8 cellular contexts compared by ENCODE assay signal in the genomic region with DNA sequence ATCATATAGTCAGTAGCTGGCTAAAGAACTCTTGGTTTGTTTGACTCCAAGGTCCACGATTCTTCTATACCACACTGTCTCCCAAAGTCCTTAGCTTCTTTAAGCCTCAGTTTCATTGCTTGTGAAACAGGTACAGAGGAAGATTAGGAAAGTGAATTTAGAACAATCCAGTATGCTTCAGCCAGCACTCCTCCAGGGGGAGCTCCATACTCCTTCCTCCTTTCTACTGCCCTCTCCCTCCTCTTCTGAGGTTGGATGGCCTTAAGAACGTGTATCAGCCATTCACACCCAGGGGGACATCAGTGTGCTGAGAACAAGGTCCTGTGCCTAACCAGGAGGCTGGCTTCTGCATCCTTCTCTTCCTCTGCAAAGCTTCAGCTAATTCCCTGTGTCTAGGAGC. TPM values are rescaled to one million over a fixed set of nuclear protein-coding genes. Genes with fewer than 3 reads are reported as not detected.
DNase-seq lines count a peak whose midpoint lies in the region; ATAC-seq and TF ChIP-seq lines count a peak whose summit lies in the region.

No MANE protein-coding gene starts in this region.

- H3K4me2 ChIP-seq in OCI-LY7 (ENCODE audit: low read length), result no peak overlapping the region

- CTCF ChIA-PET in OCI-LY7 (lab: Charles Lee; ENCODE audit: unreplicated experiment), result interaction anchor here (0.6 kb wide), 1 partner anchor 94 kb away, joined by 3 read pairs; no protein-coding TSS in a partner anchor

- no peak overlapping the region for H2AFZ ChIP-seq in OCI-LY7 (ENCODE audit: low read length)

- POLR2A ChIA-PET in OCI-LY7 (lab: Charles Lee), result interaction anchor here (0.6 to 1.5 kb wide), 4 partner anchors 12 to 135 kb away, joined by 3 to 7 read pairs (median 3); no protein-coding TSS in a partner anchor

- H3K9me3 ChIP-seq in right atrium auricular region, result no peaks in the 10 kb centered on the region
- H3K9me3 ChIP-seq in OCI-LY7 (ENCODE audit: low read length), result no peaks in the 10 kb centered on the region
- no peaks in the 10 kb centered on the region for H3K9me3 ChIP-seq in transverse colon

- intact Hi-C loops in Right ventricle myocardium superior (cut with DNase I) (no loop called here), OCI-LY7 (cut with micrococcal nuclease; ENCODE audit: unreplicated experiment) (no loop called here), transverse colon (cut with DNase I; ENCODE audit: low total_unique reads) (no loop called here)

- WGBS in transverse colon (ENCODE audit: low coverage in 1 of 2), 2 donors, result 33 to 40% methylated on average over 1 to 2 of the region's 2 CpGs

- TF ChIP-seq CTCF in right atrium auricular region (IDR thresholded peaks at IDR 0.05) (peak in 1 of 2 donors; percentile 50), OCI-LY7 (conservative IDR thresholded peaks at IDR 0.05; ENCODE audit: low read length) (peak; percentile 64), transverse colon (IDR thresholded peaks at IDR 0.05) (peak in 2 of 5 experiments; percentile 14 to 30)

- H3K4me1 ChIP-seq in right atrium auricular region (peaks cover 0 to 33% of the 10 kb centered on the region in 2 donors), OCI-LY7 (ENCODE audit: insufficient read depth, low read length, poor library complexity, severe bottlenecking) (no peaks in the 10 kb centered on the region), transverse colon (peaks cover 8 to 30% (median 14%) of the 10 kb centered on the region in 4 donors)

- DNase-seq in Right ventricle myocardium superior (no peak), right atrium auricular region (ENCODE audit: low spot score) (no peak), OCI-LY7 (ENCODE audit: low spot score) (peak; percentile 19), fibroblast of gingiva (ENCODE audit: low read depth) (peak; percentile 34), transverse colon (no peak), mucosa of gallbladder (ENCODE audit: low spot score) (no peak)
- no peak for DNase-seq in effector CD8-positive, alpha-beta T cell (lab: John Stamatoyannopoulos, UW)

- no peaks in the 10 kb centered on the region for H3K9me2 ChIP-seq in OCI-LY7 (ENCODE audit: insufficient read depth, low read length)

- no peak overlapping the region for H3K4me3 ChIP-seq in right atrium auricular region
- H3K4me3 ChIP-seq in OCI-LY7 (ENCODE audit: low read depth, low read length, poor library complexity, severe bottlenecking), result no peak overlapping the region
- no peak overlapping the region for H3K4me3 ChIP-seq in transverse colon

- BruUV-seq in OCI-LY7 (replicated peaks; lab: Mats Ljungman, UMichigan), result no TSS peak

- no peaks in the 10 kb centered on the region for H3K79me2 ChIP-seq in OCI-LY7 (ENCODE audit: insufficient read depth, low read depth, low read length)

- H4K20me1 ChIP-seq in OCI-LY7 (ENCODE audit: insufficient read depth, low read length), result no peaks in the 10 kb centered on the region

- H3K36me3 ChIP-seq in right atrium auricular region, result no peaks in the 10 kb centered on the region
- H3K36me3 ChIP-seq in OCI-LY7 (ENCODE audit: insufficient read depth, low read length), result no peaks in the 10 kb centered on the region
- H3K36me3 ChIP-seq in transverse colon, result no peaks in the 10 kb centered on the region

- ATAC-seq in Right ventricle myocardium superior (ENCODE audit: poor library complexity) (peak; percentile 29), GM18909 (IDR thresholded peaks at IDR 0.05; ENCODE audit: poor library complexity, unreplicated experiment) (no peak)

- in situ Hi-C loops in transverse colon (cut with MboI; ENCODE audit: low pct_ligation_motif_present in 1 of 4, low pct_unique_long_range_greater_than_20kb in 1 of 4, low sequenced_read_pairs in 3 of 4), result no loop called here

- no peak for TF ChIP-seq EP300 in transverse colon (IDR thresholded peaks at IDR 0.05; ENCODE audit: low read depth)

- no peaks in the 10 kb centered on the region for H3K27me3 ChIP-seq in right atrium auricular region
- H3K27me3 ChIP-seq in transverse colon, result no peaks in the 10 kb centered on the region

- no peak for TF ChIP-seq POLR2A in transverse colon (IDR thresholded peaks at IDR 0.05)

- H3K27ac ChIP-seq in right atrium auricular region (no peak overlapping the region), OCI-LY7 (ENCODE audit: low read depth, low read length, poor library complexity, severe bottlenecking) (no peak overlapping the region), transverse colon (peak overlapping the region; percentile 49 to 77 (median 72))

RNA-seq across cellular contexts. Expression of gene CALD1, which starts 54.8 kb away (rescaled TPM):
- total RNA-seq in Right ventricle myocardium superior (86.1 TPM), right atrium auricular region (100 to 1,000 TPM; 119 to 157 TPM), OCI-LY7 (2022) (0.49 TPM in 1 of 2 replicates, not detected in the other), transverse colon (100 to 1,000 TPM; 162 to 401 (median 226) TPM), mucosa of gallbladder (601 TPM)
- total RNA-seq in OCI-LY7 (2014; rRNA removed; shearing (Covaris generic)), result 0.25 TPM in 1 of 2 replicates, not detected in the other

Comparison
In these comparisons a context has a peak if more than half of its experiments do, and no peak if none do; other contexts are left out.
1. DNase-seq: peak in OCI-LY7 (single experiment) and fibroblast of gingiva (single experiment); none in Right ventricle myocardium superior (single experiment), right atrium auricular region (single experiment), transverse colon (single experiment), mucosa of gallbladder (single experiment) and effector CD8-positive, alpha-beta T cell (single experiment).
2. H3K27ac ChIP-seq: peak in transverse colon (4 of 4); none in right atrium auricular region (0 of 2) and OCI-LY7 (single experiment).
3. RNA of gene CALD1, which starts 54.8 kb away (total RNA-seq): 601 TPM in mucosa of gallbladder (single experiment), 162 to 401 TPM in transverse colon, 119 to 157 TPM in right atrium auricular region and 86.1 TPM in Right ventricle myocardium superior (single experiment); 0.25 to 0.49 TPM in OCI-LY7; every median in the first group is over 10 times any median in the second.